Comparison of ENCODE assay signal across 32 cellular contexts in genomic region chr4:131534944-131535640, GRCh38.
DNase-seq lines count a peak whose midpoint lies in the region; ATAC-seq, FAIRE-seq and TF ChIP-seq lines count a peak whose summit lies in the region.
"Had no signal": no experiment of that assay in that cellular context is flagged by ENCODE, and none has a peak within 500 bp of the region (broad histone marks: within the 10 kb centered on the region; RNA-seq: fewer than 3 reads in every experiment).

No MANE protein-coding gene starts in this region.

- no peak overlapping the region for H3K4me3 ChIP-seq in keratinocyte (ENCODE audit: control insufficient read depth in 2 of 3, extremely low read depth in 1 of 3, insufficient read depth in 2 of 3, low read depth in 1 of 3, low read length in 3 of 3)
- H3K4me3 ChIP-seq in lower lobe of right lung, result no peak overlapping the region
- H3K4me3 ChIP-seq: psoas muscle, tibial nerve had no signal

- no peaks in the 10 kb centered on the region for H3K36me3 ChIP-seq in keratinocyte (ENCODE audit: control insufficient read depth in 2 of 2, extremely low read depth in 1 of 2, insufficient read depth in 2 of 2, low read length in 2 of 2)
- no peaks in the 10 kb centered on the region for H3K36me3 ChIP-seq in lower lobe of right lung
- H3K36me3 ChIP-seq: tibial nerve had no signal

- no peaks in the 10 kb centered on the region for H3K27me3 ChIP-seq in keratinocyte (ENCODE audit: control insufficient read depth, extremely low read depth, insufficient read depth, low read length)
- H3K27me3 ChIP-seq in lower lobe of right lung (ENCODE audit: low read depth), result no peaks in the 10 kb centered on the region
- H3K27me3 ChIP-seq: tibial nerve had no signal

- H3K4me2 ChIP-seq in keratinocyte (ENCODE audit: control insufficient read depth, extremely low read depth, insufficient read depth, low read depth, low read length), result no peak overlapping the region
- H3K4me2 ChIP-seq: SK-N-SH had no signal

- FAIRE-seq in keratinocyte (lab: Jason Lieb, UNC), result no peak

- H3K9ac ChIP-seq in keratinocyte (ENCODE audit: control insufficient read depth, extremely low read depth, insufficient read depth, low read length), result no peak overlapping the region
- H3K9ac ChIP-seq: SK-N-SH had no signal

- H3K4me1 ChIP-seq in keratinocyte (ENCODE audit: control insufficient read depth, extremely low read depth, insufficient read depth, low read length), result no peaks in the 10 kb centered on the region
- H3K4me1 ChIP-seq in lower lobe of right lung, result no peaks in the 10 kb centered on the region
- H3K4me1 ChIP-seq: psoas muscle, tibial nerve had no signal

- peak; percentile 73 for DNase-seq in DMS 273 (lab: John Stamatoyannopoulos, UW; ENCODE audit: unreplicated experiment)
- DNase-seq in DMS 273 treated with DMSO at 0.1 percent for 48 hours (lab: John Stamatoyannopoulos, UW), result no peak
- DNase-seq in NCI-H2171 treated with DMSO at 0.1 percent for 48 hours (lab: John Stamatoyannopoulos, UW), result peak; percentile 84
- DNase-seq in keratinocyte (ENCODE audit: low read depth, low spot score), result no peak
- DNase-seq in renal cortical epithelial cell (ENCODE audit: low read depth), result peak; percentile 91
- DNase-seq in lower lobe of right lung, result no peak
- DNase-seq in iPS-NIHi7 (ENCODE audit: extremely low spot score), result no peak
- DNase-seq: activated CD4-positive, alpha-beta T cell treated with anti-CD3 and anti-CD28 coated beads, Interleukin-2, amount 50 U/mL, for 4 hours; activated naive CD4-positive, alpha-beta T cell; C1 segment of cervical spinal cord; central memory CD4-positive, alpha-beta T cell; cortex of kidney; DMS79; effector memory CD4-positive, alpha-beta T cell; GDM1; HFFc6; IMR-90; naive thymus-derived CD4-positive, alpha-beta T cell; NCI-H1048; NCI-H526 treated with DMSO at 0.1 percent for 48 hours; nucleus accumbens; PC-3; psoas muscle; SK-N-SH; stimulated activated CD4-positive, alpha-beta T cell treated with anti-CD3 and anti-CD28 coated beads, Interleukin-15, amount 100 ng/mL, for 24 hours; stimulated activated CD4-positive, alpha-beta T cell treated with anti-CD3 and anti-CD28 coated beads, Interleukin-4, amount 100 ng/mL, for 4 hours had no signal

- H3K79me2 ChIP-seq in keratinocyte (ENCODE audit: control insufficient read depth, insufficient read depth, low read length), result no peaks in the 10 kb centered on the region

- dilution Hi-C loops in keratinocyte (cut with MboI; ENCODE audit: extremely low pct_ligation_motif_present, low sequenced_read_pairs), result no loop called here

- H2AFZ ChIP-seq in keratinocyte (ENCODE audit: control insufficient read depth, low read length), result peak overlapping the region; percentile 76

- intact Hi-C loops in lower lobe of right lung (cut with DNase I), result no loop called here

- H4K20me1 ChIP-seq in keratinocyte (ENCODE audit: control insufficient read depth, extremely low read depth, insufficient read depth, low read length), result no peaks in the 10 kb centered on the region

- TF ChIP-seq CTCF in keratinocyte (optimal IDR thresholded peaks at IDR 0.05 in 1 of 3, IDR thresholded peaks at IDR 0.05 in 1 of 3, conservative IDR thresholded peaks at IDR 0.05 in 1 of 3; ENCODE audit: extremely low read depth in 1 of 3, insufficient read depth in 2 of 3, low read length in 3 of 3) (no peak), lower lobe of right lung (IDR thresholded peaks at IDR 0.05) (no peak)

- H3K9me3 ChIP-seq in keratinocyte (ENCODE audit: control insufficient read depth, low read depth, low read length) (no peaks in the 10 kb centered on the region), lower lobe of right lung (no peaks in the 10 kb centered on the region)
- H3K9me3 ChIP-seq: psoas muscle, SK-N-SH, tibial nerve had no signal

- H3K27ac ChIP-seq in keratinocyte (ENCODE audit: control insufficient read depth, insufficient read depth, low read length) (no peak overlapping the region), lower lobe of right lung (no peak overlapping the region)
- H3K27ac ChIP-seq: 22Rv1, epithelial cell of prostate, psoas muscle, tibial nerve had no signal

- no peak for ATAC-seq in HG03280 (IDR thresholded peaks at IDR 0.05; ENCODE audit: unreplicated experiment)
- no peak for ATAC-seq in lower lobe of right lung
- ATAC-seq: activated CD4-positive, CD25-positive, alpha-beta regulatory T cell treated with anti-CD3 and anti-CD28 coated beads, Interleukin-2, amount 50 U/mL, for 24 hours; naive thymus-derived CD4-positive, alpha-beta T cell; PC-3; psoas muscle; Right ventricle myocardium inferior had no signal

- H3K9me1 ChIP-seq in keratinocyte (ENCODE audit: control insufficient read depth, extremely low read depth, insufficient read depth, low read length), result no peaks in the 10 kb centered on the region

Comparison
In these comparisons a context has a peak if more than half of its experiments do, and no peak if none do; other contexts are left out.
1. DNase-seq: peak in DMS 273 (single experiment), NCI-H2171 treated with DMSO at 0.1 percent for 48 hours (single experiment) and renal cortical epithelial cell (single experiment); none in DMS 273 treated with DMSO at 0.1 percent for 48 hours (single experiment), keratinocyte (single experiment), lower lobe of right lung (single experiment) and iPS-NIHi7 (single experiment).